ENCODE assay signal across 8 cellular contexts in the genomic region with DNA sequence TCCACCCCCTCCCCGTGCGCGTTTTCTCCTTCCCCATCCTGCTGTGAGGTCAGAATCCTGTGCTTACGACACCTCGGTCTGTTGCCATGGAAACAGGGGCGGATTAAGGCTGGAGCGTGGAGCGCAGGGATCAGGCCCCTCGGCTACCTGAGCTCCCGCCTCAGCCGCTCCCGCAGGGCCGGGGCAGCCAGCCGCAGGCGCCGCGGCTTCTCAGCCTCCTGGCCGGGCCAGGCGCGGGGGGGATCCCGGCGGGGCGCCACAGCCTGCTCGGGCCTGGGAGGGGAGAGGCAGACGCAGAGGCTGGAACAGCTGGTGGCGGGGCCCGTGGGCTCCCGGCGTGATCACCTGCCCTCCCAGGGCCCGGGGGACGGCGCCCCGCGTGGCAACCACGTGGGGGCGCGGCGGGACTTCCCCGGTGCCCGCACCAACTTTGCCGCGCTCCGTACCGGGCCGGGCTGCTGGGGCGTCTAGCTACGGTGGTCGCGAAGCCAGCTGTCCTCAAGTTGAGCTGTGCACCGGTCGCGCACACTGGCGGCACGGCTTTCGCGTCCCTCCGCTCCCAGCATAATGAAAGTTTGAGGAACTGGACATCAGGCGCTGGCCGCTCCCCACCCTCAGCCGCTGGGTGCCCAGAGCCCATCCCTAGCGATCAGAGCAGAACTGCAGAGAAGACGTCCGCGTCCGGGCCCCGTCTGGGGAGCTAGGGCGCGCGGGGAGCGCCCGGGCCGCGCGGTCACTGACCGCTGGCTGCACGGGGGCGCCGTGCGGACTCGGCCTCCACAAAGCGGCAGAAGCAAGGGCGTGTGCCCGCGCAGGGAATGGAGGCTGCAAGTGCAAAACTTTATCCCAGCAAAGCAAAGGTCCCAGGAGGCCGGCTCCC. TPM values are rescaled to one million over a fixed set of nuclear protein-coding genes. Genes with fewer than 3 reads are reported as not detected.
DNase-seq lines count a peak whose midpoint lies in the region; ATAC-seq, FAIRE-seq and TF ChIP-seq lines count a peak whose summit lies in the region.

No MANE protein-coding gene starts in this region.

- no peak for FAIRE-seq in A549 (lab: Jason Lieb, UNC)

- H3K27ac ChIP-seq in A549, result peak overlapping the region; percentile 44 to 78; a peak in 5 of 6 replicates
- H3K27ac ChIP-seq in HEK293 (ENCODE audit: extremely low read depth, low read depth, low read length), result no peak overlapping the region; the same call in 1 of the 2 replicates
- H3K27ac ChIP-seq in lung (ENCODE audit: low read depth in 1 of 2, low read length in 1 of 2), result no peak overlapping the region
- no peak overlapping the region for H3K27ac ChIP-seq in thoracic aorta

- peak overlapping the region; percentile 96 for H3K4me2 ChIP-seq in A549

- H3K9me3 ChIP-seq in A549 (no peaks in the 10 kb centered on the region), HEK293 (ENCODE audit: control insufficient read depth, insufficient read depth, low read depth, low read length) (no peaks in the 10 kb centered on the region), lung (ENCODE audit: control insufficient read depth in 2 of 2, insufficient read depth in 1 of 2, low read length in 1 of 2) (no peaks in the 10 kb centered on the region), thoracic aorta (no peaks in the 10 kb centered on the region)

- H3K27me3 ChIP-seq in lung (ENCODE audit: control insufficient read depth, insufficient read depth), result peaks cover 3% of the 10 kb centered on the region
- H3K27me3 ChIP-seq in thoracic aorta (replicated peaks; ENCODE audit: insufficient read depth), result no peaks in the 10 kb centered on the region

- no peak for TF ChIP-seq EP300 in A549 (IDR thresholded peaks at IDR 0.05)

- CTCF ChIA-PET in A549 (lab: Yijun Ruan, JAX), result interaction anchor here (0.6 to 17.0 kb wide), 26 partner anchors 9 to 303 kb away, joined by 3 to 420 read pairs (median 11); a partner anchor contains a TSS
- CTCF ChIA-PET in HEK293 (lab: Yijun Ruan, JAX), result interaction anchor here (0.5 to 12.2 kb wide), 10 partner anchors 11 to 121 kb away, joined by 3 to 145 read pairs (median 3); no protein-coding TSS in a partner anchor

- TF ChIP-seq POLR2A in A549 (IDR thresholded peaks at IDR 0.05; ENCODE audit: low read length), result no peak

- DNase-seq in A549 (ENCODE audit: low read depth in 1 of 2, low spot score in 1 of 2) (peak; percentile 55 to 64), T-helper 2 cell (peak in 3 of 5 experiments; percentile 27 to 42 (median 32)), lung (ENCODE audit: low spot score) (peak; percentile 76), thoracic aorta (ENCODE audit: low spot score) (no peak), OCI-M1 (lab: John Stamatoyannopoulos, UW) (no peak)

- POLR2A ChIA-PET in A549 (lab: Yijun Ruan, JAX), result interaction anchor here (1.6 to 3.3 kb wide), 3 partner anchors 25 to 307 kb away, joined by 5 to 23 read pairs (median 15); no protein-coding TSS in a partner anchor
- POLR2A ChIA-PET in HEK293 (lab: Yijun Ruan, JAX), result interaction anchor here (0.6 to 3.5 kb wide), 5 partner anchors 10 to 240 kb away, joined by 3 to 19 read pairs (median 5); a partner anchor contains a TSS

- peaks cover 33% of the 10 kb centered on the region for H3K4me1 Mint-ChIP-seq in dendritic cell treated with granulocyte-macrophage colony-stimulating factor and Interleukin-4, amounts not matched to agents 40 ng/mL and 50 ng/mL, for 4 days (ENCODE audit: low read depth)

- intact Hi-C loops in dendritic cell treated with granulocyte-macrophage colony-stimulating factor and Interleukin-4, amounts not matched to agents 40 ng/mL and 50 ng/mL, for 4 days (cut with micrococcal nuclease), result no loop called here

- no peak for TF ChIP-seq RAD21 in A549 (conservative IDR thresholded peaks at IDR 0.05 in 1 of 2, IDR thresholded peaks at IDR 0.05 in 1 of 2)

- no peak overlapping the region for H3K27ac Mint-ChIP-seq in dendritic cell treated with granulocyte-macrophage colony-stimulating factor and Interleukin-4, amounts not matched to agents 40 ng/mL and 50 ng/mL, for 4 days

- H3K4me1 ChIP-seq in A549, result peaks cover 14% of the 10 kb centered on the region
- peaks cover 10% of the 10 kb centered on the region; the same call in 1 of the 2 replicates for H3K4me1 ChIP-seq in HEK293 (ENCODE audit: control insufficient read depth, insufficient read depth, low read length)
- peaks cover 0 to 19% of the 10 kb centered on the region in 2 donors for H3K4me1 ChIP-seq in lung (ENCODE audit: control insufficient read depth in 2 of 2, insufficient read depth in 2 of 2, low read length in 2 of 2)
- peaks cover 3 to 42% of the 10 kb centered on the region in 2 donors for H3K4me1 ChIP-seq in thoracic aorta (ENCODE audit: control insufficient read depth in 1 of 2, low read depth in 2 of 2)

- H3K9me3 Mint-ChIP-seq in dendritic cell treated with granulocyte-macrophage colony-stimulating factor and Interleukin-4, amounts not matched to agents 40 ng/mL and 50 ng/mL, for 4 days, result no peaks in the 10 kb centered on the region

- H3K27me3 Mint-ChIP-seq in dendritic cell treated with granulocyte-macrophage colony-stimulating factor and Interleukin-4, amounts not matched to agents 40 ng/mL and 50 ng/mL, for 4 days, result peaks cover 91% of the 10 kb centered on the region

- H3K4me3 ChIP-seq in A549 (peak overlapping the region; percentile 43), HEK293 (ENCODE audit: low read depth, low read length) (peak overlapping the region; percentile 40), lung (peak overlapping the region; percentile 44), thoracic aorta (peak overlapping the region; percentile 77)

- H3K36me3 ChIP-seq in HEK293 (ENCODE audit: control insufficient read depth in 2 of 2, insufficient read depth in 1 of 2, low read length in 2 of 2) (no peaks in the 10 kb centered on the region), lung (ENCODE audit: control insufficient read depth in 2 of 2, insufficient read depth in 2 of 2, low read length in 2 of 2) (no peaks in the 10 kb centered on the region), thoracic aorta (no peaks in the 10 kb centered on the region)

- ATAC-seq in A549, result peak; percentile 12 to 44; a peak in 4 of 6 replicates
- ATAC-seq in lung (ENCODE audit: insufficient read depth, low FRiP score), result no peak
- no peak for ATAC-seq in thoracic aorta (ENCODE audit: insufficient number of reproducible peaks, low FRiP score, low read depth)
- no peak for ATAC-seq in HG03432 (IDR thresholded peaks at IDR 0.05; ENCODE audit: unreplicated experiment)

- WGBS in A549 (ENCODE audit: missing lambda C conversion rate), result 11% methylated on average over 46 of the region's 85 CpGs
- 1 to 2% methylated on average over 53 to 85 of the region's 85 CpGs for WGBS in lung, 2 donors

- no peak for TF ChIP-seq CTCF in A549 (IDR thresholded peaks at IDR 0.05)
- peak; percentile 37; the same call in 1 of the 2 replicates for TF ChIP-seq CTCF in HEK293 (tag by site-specific recombination; IDR thresholded peaks at IDR 0.05)
- TF ChIP-seq CTCF in lung (IDR thresholded peaks at IDR 0.05; ENCODE audit: control extremely low read depth, extremely low read depth), result no peak
- TF ChIP-seq CTCF in thoracic aorta (IDR thresholded peaks at IDR 0.05), result peak; percentile 29

- H3K4me3 Mint-ChIP-seq in dendritic cell treated with granulocyte-macrophage colony-stimulating factor and Interleukin-4, amounts not matched to agents 40 ng/mL and 50 ng/mL, for 4 days, result peak overlapping the region; percentile 70

- H3K36me3 Mint-ChIP-seq in dendritic cell treated with granulocyte-macrophage colony-stimulating factor and Interleukin-4, amounts not matched to agents 40 ng/mL and 50 ng/mL, for 4 days (ENCODE audit: low read depth), result peaks cover 9% of the 10 kb centered on the region

TF ChIP-seq in A549, 52 proteins besides CTCF, POLR2A, EP300 and RAD21:
- no peak for TF ChIP-seq SMC3 (IDR thresholded peaks at IDR 0.05)
- peak; percentile 96; the same call in 1 of the 2 replicates for TF ChIP-seq HDAC2 (IDR thresholded peaks at IDR 0.05)

RNA-seq across cellular contexts. Expression of a gene that starts 1.2 kb away (rescaled TPM):
- polyA plus RNA-seq in A549 (2011; rRNA removed) (0.39 and 0.46 TPM in 2 replicates), A549 (2017; fragmentation: RNase III; extraction: RNeasy Plus Mini Kit Qiagen cat#74134 plus additional on column Dnase treatment) (1.4 to 1.8 TPM (median 1.5 TPM) in 3 replicates), lung (1 to 10 TPM; 1.2 to 3.5 TPM)
- polyA plus RNA-seq in A549 (2012; cell fraction: cytosol; rRNA removed), result 0.96 and 1.8 TPM in 2 replicates
- 1.8 and 2.1 TPM in 2 replicates for polyA plus RNA-seq in A549 (2012; cell fraction: nucleus; rRNA removed)
- polyA minus RNA-seq in A549 (2011; rRNA and poly(A)+ RNA removed), result 0.44 and 0.45 TPM in 2 replicates
- total RNA-seq in lung (1 to 10 TPM in 1 of 2 donors, under 1 TPM in 1; 0.65 to 7.3 TPM), thoracic aorta (1 to 10 TPM; 5.4 to 8.0 TPM)

RNA-seq across cellular contexts. Expression of a gene that starts 6.0 kb away (rescaled TPM):
- 25.5 and 33.0 TPM in 2 replicates for polyA plus RNA-seq in A549 (2011; rRNA removed)
- 44.9 and 53.6 TPM in 2 replicates for polyA plus RNA-seq in A549 (2012; cell fraction: cytosol; rRNA removed)
- 178 and 193 TPM in 2 replicates for polyA plus RNA-seq in A549 (2012; cell fraction: nucleus; rRNA removed)
- polyA plus RNA-seq in A549 (2017; fragmentation: RNase III; extraction: RNeasy Plus Mini Kit Qiagen cat#74134 plus additional on column Dnase treatment), result 33.6 to 42.4 TPM (median 34.4 TPM) in 3 replicates
- 52.9 and 61.5 TPM in 2 replicates for polyA minus RNA-seq in A549 (2011; rRNA and poly(A)+ RNA removed)
- 10 to 100 TPM; 32.7 to 37.8 TPM for total RNA-seq in lung
- polyA plus RNA-seq in lung, result 10 to 100 TPM; 21.1 to 21.6 TPM
- total RNA-seq in thoracic aorta, result 10 to 100 TPM; 46.0 to 61.1 TPM

RNA-seq across cellular contexts. Expression of a gene that starts 17.9 kb away (rescaled TPM):
- polyA plus RNA-seq in A549 (2011; rRNA removed) (66.3 and 73.1 TPM in 2 replicates), A549 (2017; fragmentation: RNase III; extraction: RNeasy Plus Mini Kit Qiagen cat#74134 plus additional on column Dnase treatment) (54.3 to 56.6 TPM (median 54.6 TPM) in 3 replicates), lung (10 to 100 TPM; 43.2 to 55.4 TPM)
- 77.8 and 108 TPM in 2 replicates for polyA plus RNA-seq in A549 (2012; cell fraction: cytosol; rRNA removed)
- polyA plus RNA-seq in A549 (2012; cell fraction: nucleus; rRNA removed), result 46.6 and 48.1 TPM in 2 replicates
- polyA minus RNA-seq in A549 (2011; rRNA and poly(A)+ RNA removed), result 60.6 and 72.6 TPM in 2 replicates
- total RNA-seq in lung (10 to 100 TPM; 11.1 to 31.7 TPM), thoracic aorta (10 to 100 TPM; 44.1 to 46.6 TPM)

RNA-seq across cellular contexts. Expression of a gene that starts 31.0 kb away (rescaled TPM):
- polyA plus RNA-seq in A549 (2011; rRNA removed) (0.13 and 0.28 TPM in 2 replicates), A549 (2017; fragmentation: RNase III; extraction: RNeasy Plus Mini Kit Qiagen cat#74134 plus additional on column Dnase treatment) (0.70 to 1.5 TPM (median 1.3 TPM) in 3 replicates), lung (10 to 100 TPM in 1 of 2 donors, 1 to 10 TPM in 1; 5.5 to 14.4 TPM)
- 0.37 and 0.43 TPM in 2 replicates for polyA plus RNA-seq in A549 (2012; cell fraction: cytosol; rRNA removed)
- 1.7 and 2.1 TPM in 2 replicates for polyA plus RNA-seq in A549 (2012; cell fraction: nucleus; rRNA removed)
- 0.29 and 0.58 TPM in 2 replicates for polyA minus RNA-seq in A549 (2011; rRNA and poly(A)+ RNA removed)
- total RNA-seq in lung (10 to 100 TPM; 28.9 to 34.8 TPM), thoracic aorta (10 to 100 TPM; 38.3 to 53.9 TPM)

Comparison
In these comparisons a context has a peak if more than half of its experiments do, and no peak if none do; other contexts are left out.
1. ATAC-seq: peak in A549 (2 of 2); none in lung (single experiment), thoracic aorta (single experiment) and HG03432 (single experiment).
2. DNase-seq: peak in A549 (2 of 2), T-helper 2 cell (3 of 5) and lung (single experiment); none in thoracic aorta (single experiment) and OCI-M1 (single experiment).
3. H3K27ac ChIP-seq: peak in A549 (2 of 2); none in HEK293 (single experiment), lung (0 of 2) and thoracic aorta (0 of 2).
4. CTCF ChIP-seq: peak in HEK293 (single experiment) and thoracic aorta (single experiment); none in A549 (single experiment) and lung (single experiment).
5. Peak in every context shown above with its lines, with median percentiles within 50 percentile points of each other: H3K4me3 ChIP-seq.